Comparison of ENCODE assay signal across 23 cellular contexts in genomic region chr5:170025853-170026252, GRCh38.
"Had no signal": no experiment of that assay in that cellular context is flagged by ENCODE, and none has a peak within 500 bp of the region (broad histone marks: within the 10 kb centered on the region; RNA-seq: fewer than 3 reads in every experiment).

No MANE protein-coding gene starts in this region.

- H3K36me3 ChIP-seq: SJSA1 had no signal

- H3K9me3 ChIP-seq: SJSA1, SK-N-SH had no signal

- FAIRE-seq: RCC 7860 had no signal

- H3K4me3 ChIP-seq: SJSA1 had no signal

- H3K4me1 ChIP-seq: SJSA1 had no signal

- H3K9ac ChIP-seq: KMS-11, SK-N-SH had no signal

- H3K27ac ChIP-seq: HL-60, KMS-11, SJSA1 had no signal

- H3K4me2 ChIP-seq: KMS-11, SK-N-SH had no signal

- DNase-seq: IMR-90, Kasumi-1, MM.1S, NCI-H1092 treated with DMSO at 0.1 percent for 48 hours, NCI-H1417 treated with DMSO at 0.1 percent for 48 hours, NCI-H146, NCI-H1694 treated with DMSO at 0.1 percent for 48 hours, NCI-H1930, NCI-H2081, NCI-H2107, NCI-H2227 treated with DMSO at 0.1 percent for 48 hours, NCI-H526 treated with DMSO at 0.1 percent for 48 hours, NCI-H748 treated with DMSO at 0.1 percent for 48 hours, Right ventricle myocardium superior, RPMI8226, SIG-M5, SK-N-SH, SW 1271, T-helper 1 cell had no signal
